ENCODE assay signal across 6 cellular contexts in the genomic region with DNA sequence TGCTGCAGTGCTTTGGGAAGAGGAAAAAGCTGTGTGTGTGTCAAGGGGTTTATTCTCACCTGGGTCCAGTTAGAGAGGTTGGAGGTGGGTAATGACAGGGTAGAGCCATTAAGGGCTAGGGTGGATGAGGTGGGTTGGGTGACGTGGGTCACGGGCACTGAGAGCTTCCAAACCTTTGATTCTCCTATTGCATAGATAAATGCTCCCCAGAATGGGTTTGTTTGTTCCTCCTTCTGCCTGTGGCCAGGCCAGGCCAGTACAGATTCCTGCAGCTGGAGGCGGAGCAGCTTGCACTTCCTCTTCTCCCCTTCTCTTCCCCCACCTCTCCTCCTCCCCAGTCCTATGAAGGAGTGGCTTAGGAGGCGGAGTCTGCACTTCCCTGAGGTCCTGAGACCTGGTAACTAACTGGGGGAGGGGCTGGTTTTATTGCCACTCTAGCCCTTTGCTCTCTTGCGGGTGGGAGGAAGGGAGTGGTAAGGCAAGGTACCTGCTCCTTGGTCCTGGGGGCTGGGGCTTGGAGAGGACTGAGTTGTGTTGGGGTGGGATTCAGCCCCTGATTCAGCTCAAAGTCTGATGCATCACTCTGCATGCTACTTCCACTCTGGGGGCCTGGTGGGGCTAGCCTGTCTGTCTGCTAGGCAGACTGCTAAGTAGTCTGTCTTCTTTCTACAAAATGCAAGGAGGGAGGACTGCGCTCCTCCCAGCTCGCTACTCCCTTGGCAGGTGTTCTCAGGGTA. TPM values are rescaled to one million over a fixed set of nuclear protein-coding genes. Genes with fewer than 3 reads are reported as not detected.
DNase-seq lines count a peak whose midpoint lies in the region; ATAC-seq and TF ChIP-seq lines count a peak whose summit lies in the region.

No MANE protein-coding gene starts in this region.

- peak; percentile 58 for ATAC-seq in HG03108 (IDR thresholded peaks at IDR 0.05; ENCODE audit: unreplicated experiment)
- peak; percentile 79 for ATAC-seq in SK-N-SH treated with all-trans-retinoic acid at 6 μM for 48 hours
- ATAC-seq in left colon = peak; percentile 62
- ATAC-seq in HG02763 (IDR thresholded peaks at IDR 0.05; ENCODE audit: unreplicated experiment) = no peak

- intact Hi-C loops in left colon (cut with DNase I, micrococcal nuclease) = no loop called here

- DNase-seq in GDM1 (lab: John Stamatoyannopoulos, UW) = peak; percentile 93
- peak; percentile 87 to 96 for DNase-seq in left colon
- no peak for DNase-seq in GM03348 (ENCODE audit: low spot score)

TF ChIP-seq in SK-N-SH treated with all-trans-retinoic acid at 6 μM for 48 hours, 23 proteins besides CTCF, POLR2A, EP300 and RAD21:
- TF ChIP-seq PPARA (CRISPR knock-in tag; IDR thresholded peaks at IDR 0.05; ENCODE audit: borderline replicate concordance) (no peak), ZFP3 (CRISPR knock-in tag; IDR thresholded peaks at IDR 0.05) (no peak), CSDC2 (CRISPR knock-in tag; IDR thresholded peaks at IDR 0.05) (no peak), ISL1 (CRISPR knock-in tag; IDR thresholded peaks at IDR 0.05) (no peak), ZFP30 (CRISPR knock-in tag; IDR thresholded peaks at IDR 0.05) (no peak), ZNF565 (CRISPR knock-in tag; conservative IDR thresholded peaks at IDR 0.05; ENCODE audit: low read depth) (no peak), TOX (CRISPR knock-in tag; IDR thresholded peaks at IDR 0.05; ENCODE audit: borderline replicate concordance) (no peak), ZC3H10 (CRISPR knock-in tag; IDR thresholded peaks at IDR 0.05) (no peak)
- TF ChIP-seq, protein P1, sequence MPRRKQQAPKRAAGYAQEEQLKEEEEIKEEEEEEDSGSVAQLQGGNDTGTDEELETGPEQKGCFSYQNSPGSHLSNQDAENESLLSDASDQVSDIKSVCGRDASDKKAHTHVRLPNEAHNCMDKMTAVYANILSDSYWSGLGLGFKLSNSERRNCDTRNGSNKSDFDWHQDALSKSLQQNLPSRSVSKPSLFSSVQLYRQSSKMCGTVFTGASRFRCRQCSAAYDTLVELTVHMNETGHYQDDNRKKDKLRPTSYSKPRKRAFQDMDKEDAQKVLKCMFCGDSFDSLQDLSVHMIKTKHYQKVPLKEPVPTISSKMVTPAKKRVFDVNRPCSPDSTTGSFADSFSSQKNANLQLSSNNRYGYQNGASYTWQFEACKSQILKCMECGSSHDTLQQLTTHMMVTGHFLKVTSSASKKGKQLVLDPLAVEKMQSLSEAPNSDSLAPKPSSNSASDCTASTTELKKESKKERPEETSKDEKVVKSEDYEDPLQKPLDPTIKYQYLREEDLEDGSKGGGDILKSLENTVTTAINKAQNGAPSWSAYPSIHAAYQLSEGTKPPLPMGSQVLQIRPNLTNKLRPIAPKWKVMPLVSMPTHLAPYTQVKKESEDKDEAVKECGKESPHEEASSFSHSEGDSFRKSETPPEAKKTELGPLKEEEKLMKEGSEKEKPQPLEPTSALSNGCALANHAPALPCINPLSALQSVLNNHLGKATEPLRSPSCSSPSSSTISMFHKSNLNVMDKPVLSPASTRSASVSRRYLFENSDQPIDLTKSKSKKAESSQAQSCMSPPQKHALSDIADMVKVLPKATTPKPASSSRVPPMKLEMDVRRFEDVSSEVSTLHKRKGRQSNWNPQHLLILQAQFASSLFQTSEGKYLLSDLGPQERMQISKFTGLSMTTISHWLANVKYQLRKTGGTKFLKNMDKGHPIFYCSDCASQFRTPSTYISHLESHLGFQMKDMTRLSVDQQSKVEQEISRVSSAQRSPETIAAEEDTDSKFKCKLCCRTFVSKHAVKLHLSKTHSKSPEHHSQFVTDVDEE (CRISPR knock-in tag; IDR thresholded peaks at IDR 0.05) = no peak
TF ChIP-seq in SK-N-SH treated with all-trans-retinoic acid at 6 μM for 48 hours: peak in this region for 0.

RNA-seq across cellular contexts. Expression of a gene that starts 3.5 kb away (rescaled TPM):
- 100 to 1,000 TPM; 392 to 417 TPM for total RNA-seq in left colon

RNA-seq across cellular contexts. Expression of a gene that starts 18.9 kb away (rescaled TPM):
- 100 to 1,000 TPM; 153 to 171 TPM for total RNA-seq in left colon

RNA-seq across cellular contexts. Expression of a gene that starts 26.6 kb away (rescaled TPM):
- total RNA-seq in left colon = 1 to 10 TPM; 3.7 to 8.9 TPM

RNA-seq across cellular contexts. Expression of a gene that starts 40.1 kb away (rescaled TPM):
- 10 to 100 TPM; 32.8 to 36.9 TPM for total RNA-seq in left colon

RNA-seq across cellular contexts. Expression of a gene that starts 40.5 kb away (rescaled TPM):
- 10 to 100 TPM; 25.3 to 26.8 TPM for total RNA-seq in left colon
